In genomic region chr17:67241719-67242341, GRCh38 we compare ENCODE assay signal across 18 cellular contexts. TPM values are rescaled to one million over a fixed set of nuclear protein-coding genes. Genes with fewer than 3 reads are reported as not detected.
DNase-seq lines count a peak whose midpoint lies in the region; ATAC-seq and TF ChIP-seq lines count a peak whose summit lies in the region.
"Had no signal": no experiment of that assay in that cellular context is flagged by ENCODE, and none has a peak within 500 bp of the region (broad histone marks: within the 10 kb centered on the region; RNA-seq: fewer than 3 reads in every experiment).

No MANE protein-coding gene starts in this region.

- H3K36me3 ChIP-seq in gastrocnemius medialis = peaks cover 0 to 23% of the 10 kb centered on the region in 2 donors

- in situ Hi-C loops in gastrocnemius medialis (cut with MboI; ENCODE audit: low sequenced_read_pairs in 4 of 4) (no loop called here), G401 (cut with HindIII; ENCODE audit: low sequenced_read_pairs) (no loop called here)

- H3K4me3 ChIP-seq in gastrocnemius medialis = no peak overlapping the region
- H3K4me3 ChIP-seq: HAP-1, suprapubic skin had no signal

- peak overlapping the region; percentile 9 for H3K4me3 Mint-ChIP-seq in activated naive CD4-positive, alpha-beta T cell treated with anti-CD3 and anti-CD28 coated beads, Interleukin-2, amount 50 U/mL, for 24 hours
- H3K4me3 Mint-ChIP-seq in IgD-negative memory B cell = peak overlapping the region in 3 of 4 donors; percentile 3 to 36 (median 5)
- no peak overlapping the region for H3K4me3 Mint-ChIP-seq in chondrocyte (ENCODE audit: unreplicated experiment)
- H3K4me3 Mint-ChIP-seq in osteocyte (ENCODE audit: unreplicated experiment) = no peak overlapping the region
- H3K4me3 Mint-ChIP-seq: activated naive CD4-positive, alpha-beta T cell treated with anti-CD3 and anti-CD28 coated beads for 36 hours had no signal

- intact Hi-C loops in gastrocnemius medialis (cut with DNase I; ENCODE audit: low total_unique reads) = loop anchor here (10.0 kb wide), 1 partner anchor 197 kb away; the partner anchor contains the start of gene CACNG1

- H3K36me3 Mint-ChIP-seq in activated naive CD4-positive, alpha-beta T cell treated with anti-CD3 and anti-CD28 coated beads, Interleukin-2, amount 50 U/mL, for 24 hours = peaks cover 15% of the 10 kb centered on the region
- H3K36me3 Mint-ChIP-seq in IgD-negative memory B cell (no peaks in the 10 kb centered on the region), chondrocyte (ENCODE audit: low read depth) (peaks cover 9% of the 10 kb centered on the region), osteocyte (ENCODE audit: unreplicated experiment) (peaks cover 8% of the 10 kb centered on the region)

- no peaks in the 10 kb centered on the region for H3K27me3 Mint-ChIP-seq in activated naive CD4-positive, alpha-beta T cell treated with anti-CD3 and anti-CD28 coated beads, Interleukin-2, amount 50 U/mL, for 24 hours
- H3K27me3 Mint-ChIP-seq in IgD-negative memory B cell = no peaks in the 10 kb centered on the region
- H3K27me3 Mint-ChIP-seq in chondrocyte (ENCODE audit: low read depth) = no peaks in the 10 kb centered on the region
- H3K27me3 Mint-ChIP-seq in osteocyte (ENCODE audit: unreplicated experiment) = no peaks in the 10 kb centered on the region

- peak overlapping the region; percentile 55 to 98 (median 62) for H3K27ac ChIP-seq in gastrocnemius medialis
- H3K27ac ChIP-seq: brain microvascular endothelial cell, suprapubic skin had no signal

- ATAC-seq in gastrocnemius medialis (no peak), HG03442 (IDR thresholded peaks at IDR 0.05; ENCODE audit: unreplicated experiment) (no peak)
- ATAC-seq: right cardiac atrium had no signal

- no peaks in the 10 kb centered on the region for H3K27me3 ChIP-seq in gastrocnemius medialis
- H3K27me3 ChIP-seq: brain microvascular endothelial cell, suprapubic skin had no signal

- TF ChIP-seq CTCF in chondrocyte (IDR thresholded peaks at IDR 0.05) = no peak
- TF ChIP-seq CTCF in gastrocnemius medialis (IDR thresholded peaks at IDR 0.05 in 4 of 5, conservative IDR thresholded peaks at IDR 0.05 in 1 of 5) = no peak
- no peak for TF ChIP-seq CTCF in osteocyte (IDR thresholded peaks at IDR 0.05)

- DNase-seq in activated naive CD4-positive, alpha-beta T cell (lab: John Stamatoyannopoulos, UW) = no peak
- DNase-seq in chondrocyte (ENCODE audit: low spot score) (no peak), gastrocnemius medialis (no peak), G401 (ENCODE audit: low spot score) (no peak), osteocyte (ENCODE audit: extremely low spot score, unreplicated experiment) (no peak)
- DNase-seq: activated naive CD4-positive, alpha-beta T cell treated with anti-CD3 and anti-CD28 coated beads for 36 hours; brain microvascular endothelial cell; Calu3; head of caudate nucleus; islet precursor cell; right cardiac atrium; SHP77 treated with DMSO at 0.1 percent for 48 hours; stimulated activated CD4-positive, alpha-beta T cell treated with anti-CD3 and anti-CD28 coated beads, Interleukin-1b, Interleukin-23, amount 100 ng/mL, for 48 hours had no signal

- H3K4me1 Mint-ChIP-seq in activated naive CD4-positive, alpha-beta T cell treated with anti-CD3 and anti-CD28 coated beads, Interleukin-2, amount 50 U/mL, for 24 hours = peaks cover 59% of the 10 kb centered on the region
- H3K4me1 Mint-ChIP-seq in IgD-negative memory B cell = peaks cover 29 to 40% (median 37%) of the 10 kb centered on the region in 3 donors
- peaks cover 56% of the 10 kb centered on the region for H3K4me1 Mint-ChIP-seq in chondrocyte (ENCODE audit: low read depth)
- peaks cover 46% of the 10 kb centered on the region for H3K4me1 Mint-ChIP-seq in osteocyte (ENCODE audit: unreplicated experiment)

- no peaks in the 10 kb centered on the region for H3K9me3 Mint-ChIP-seq in activated naive CD4-positive, alpha-beta T cell treated with anti-CD3 and anti-CD28 coated beads, Interleukin-2, amount 50 U/mL, for 24 hours
- H3K9me3 Mint-ChIP-seq in IgD-negative memory B cell (no peaks in the 10 kb centered on the region), chondrocyte (ENCODE audit: low read depth) (no peaks in the 10 kb centered on the region), osteocyte (ENCODE audit: unreplicated experiment) (no peaks in the 10 kb centered on the region)
- H3K9me3 Mint-ChIP-seq: activated naive CD4-positive, alpha-beta T cell treated with anti-CD3 and anti-CD28 coated beads for 36 hours had no signal

- no peak for TF ChIP-seq POLR2A in gastrocnemius medialis (IDR thresholded peaks at IDR 0.05)

- H3K9me3 ChIP-seq in gastrocnemius medialis = no peaks in the 10 kb centered on the region
- H3K9me3 ChIP-seq: HAP-1, suprapubic skin had no signal

- no peak overlapping the region for H3K27ac Mint-ChIP-seq in activated naive CD4-positive, alpha-beta T cell treated with anti-CD3 and anti-CD28 coated beads, Interleukin-2, amount 50 U/mL, for 24 hours
- H3K27ac Mint-ChIP-seq in IgD-negative memory B cell = peak overlapping the region in 1 of 3 donors; percentile 37
- H3K27ac Mint-ChIP-seq in chondrocyte (ENCODE audit: unreplicated experiment) = peak overlapping the region; percentile 30
- no peak overlapping the region for H3K27ac Mint-ChIP-seq in osteocyte (ENCODE audit: unreplicated experiment)
- H3K27ac Mint-ChIP-seq: activated naive CD4-positive, alpha-beta T cell treated with anti-CD3 and anti-CD28 coated beads for 36 hours had no signal

- peaks cover 48 to 53% of the 10 kb centered on the region in 2 donors for H3K4me1 ChIP-seq in gastrocnemius medialis

RNA-seq across cellular contexts. Expression of gene HELZ, which starts 3.2 kb away (rescaled TPM):
- 42.7 TPM for polyA plus RNA-seq in IgD-negative memory B cell
- total RNA-seq in chondrocyte (55.8 to 69.9 TPM (median 57.9 TPM) in 3 replicates), gastrocnemius medialis (10 to 100 TPM; 21.0 to 47.0 (median 38.9) TPM), osteocyte (63.5 and 70.5 TPM in 2 replicates)
- total RNA-seq in G401 (2014; rRNA removed; shearing (Covaris generic)) = 49.9 and 75.0 TPM in 2 replicates

Comparison
In these comparisons a context has a peak if more than half of its experiments do, and no peak if none do; other contexts are left out.
1. H3K4me3 Mint-ChIP-seq: peak in activated naive CD4-positive, alpha-beta T cell treated with anti-CD3 and anti-CD28 coated beads, Interleukin-2, amount 50 U/mL, for 24 hours (single experiment) and IgD-negative memory B cell (3 of 4); none in chondrocyte (single experiment) and osteocyte (single experiment).